ENCODE assay signal across 8 cellular contexts in the genomic region with DNA sequence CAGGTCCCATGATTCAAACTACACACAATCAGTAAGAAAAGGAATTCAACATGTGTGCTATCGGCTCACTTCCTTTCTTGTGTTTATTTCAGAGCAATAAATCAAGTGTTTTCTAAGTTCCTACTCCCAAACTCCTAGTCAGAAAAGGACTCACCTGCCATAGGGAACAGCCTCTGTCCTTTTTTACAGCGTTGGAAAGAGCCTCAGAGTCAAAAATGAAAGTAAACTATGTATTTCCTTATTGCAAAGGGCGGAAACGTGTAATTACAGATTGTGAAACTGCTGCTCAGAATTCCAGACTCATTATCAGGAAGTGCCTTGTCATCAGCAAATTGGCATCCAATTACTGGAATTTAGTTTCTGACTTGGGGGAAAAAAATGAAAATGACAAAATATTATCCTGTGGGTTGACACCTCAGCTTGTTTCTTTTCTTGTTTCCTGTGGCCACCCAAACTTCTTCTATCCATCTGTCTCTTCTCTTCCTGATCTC. TPM values are rescaled to one million over a fixed set of nuclear protein-coding genes. Genes with fewer than 3 reads are reported as not detected.
DNase-seq lines count a peak whose midpoint lies in the region; ATAC-seq and TF ChIP-seq lines count a peak whose summit lies in the region.
"Had no signal": no experiment of that assay in that cellular context is flagged by ENCODE, and none has a peak within 500 bp of the region (broad histone marks: within the 10 kb centered on the region; RNA-seq: fewer than 3 reads in every experiment).

A gene (minus strand): TSS at position 210 of the 491 bp plus-strand sequence. CDS start 49 bp downstream, at position 161.

- H3K4me3 ChIP-seq in GM06990 (replicated peaks; ENCODE audit: low read depth, low read length): peak within 1 kb of the TSS; percentile 71

- in situ Hi-C loops in endometrial microvascular endothelial cells (cut with HindIII; ENCODE audit: inconsistent ontology term, low pct_unique_long_range_greater_than_20kb, low sequenced_read_pairs): no loop called here

- DNase-seq in GM06990 (ENCODE audit: extremely low read depth, insufficient read length) (peak; percentile 29), HT1080 (ENCODE audit: low read depth) (peak; percentile 75), SKM-1 (lab: John Stamatoyannopoulos, UW; ENCODE audit: unreplicated experiment) (peak; percentile 74), myocyte (ENCODE audit: low read depth) (peak; percentile 65)
- DNase-seq in stimulated activated CD4-positive, alpha-beta T cell treated with anti-CD3 and anti-CD28 coated beads, Interleukin-4, amount 100 ng/mL, for 4 hours: no peak

- no peak for TF ChIP-seq CTCF in GM06990 (IDR thresholded peaks at IDR 0.05; ENCODE audit: insufficient read depth, low read length, poor library complexity, severe bottlenecking)

- H3K36me3 ChIP-seq in GM06990 (ENCODE audit: control insufficient read depth, insufficient read depth, low read length): no peaks in the 10 kb centered on the region

- ATAC-seq in GM21423 (IDR thresholded peaks at IDR 0.05; ENCODE audit: unreplicated experiment): peak; percentile 84

- H3K27me3 ChIP-seq in GM06990 (replicated peaks; ENCODE audit: control insufficient read depth, insufficient read depth, low read length): no peaks in the 10 kb centered on the region

RNA-seq across cellular contexts. Expression of the gene that starts here (rescaled TPM):
- total RNA-seq in HT1080 (2014; rRNA removed; shearing (Covaris generic)): 55.0 and 60.6 TPM in 2 replicates
- 66.5 and 78.2 TPM in 2 replicates for polyA plus RNA-seq in HT1080 (2015; cell fraction: cytosol; rRNA removed)
- 55.8 and 56.9 TPM in 2 replicates for polyA plus RNA-seq in HT1080 (2015; cell fraction: nucleus; rRNA removed)
- total RNA-seq in endometrial microvascular endothelial cells (ENCODE audit: inconsistent ontology term) (138 TPM), myocyte (54.0 and 59.5 TPM in 2 replicates)
- polyA plus RNA-seq in myocyte (2012): 36.2 TPM
- polyA plus RNA-seq: neural cell had no signal

Comparison
In these comparisons a context has a peak if more than half of its experiments do, and no peak if none do; other contexts are left out.
1. DNase-seq: peak in GM06990 (single experiment), HT1080 (single experiment), SKM-1 (single experiment) and myocyte (single experiment); none in stimulated activated CD4-positive, alpha-beta T cell treated with anti-CD3 and anti-CD28 coated beads, Interleukin-4, amount 100 ng/mL, for 4 hours (0 of 2).